ENCODE assay signal across 40 cellular contexts in genomic region chr12:16294589-16294988, GRCh38. TPM values are rescaled to one million over a fixed set of nuclear protein-coding genes. Genes with fewer than 3 reads are reported as not detected.
"Had no signal": no experiment of that assay in that cellular context is flagged by ENCODE, and none has a peak within 500 bp of the region (broad histone marks: within the 10 kb centered on the region; RNA-seq: fewer than 3 reads in every experiment).

No MANE protein-coding gene starts in this region.

- FAIRE-seq: astrocyte, bronchial epithelial cell had no signal

- H3K27ac ChIP-seq: adrenal gland, ascending aorta, body of pancreas, brain microvascular endothelial cell, breast epithelium, cardiac muscle cell had no signal

- H3K9me3 ChIP-seq: ascending aorta, body of pancreas, breast epithelium had no signal

- ATAC-seq: activated naive CD4-positive, alpha-beta T cell treated with anti-CD3 and anti-CD28 coated beads, Interleukin-2, amount 50 U/mL, for 72 hours; activated naive CD8-positive, alpha-beta T cell treated with anti-CD3 and anti-CD28 coated beads, Interleukin-2, amount 50 U/mL, for 24 hours; activated T-cell treated with anti-CD3 and anti-CD28 coated beads, Interleukin-2, amount 50 U/mL, for 4 hours; activated T-cell treated with anti-CD3 and anti-CD28 coated beads, Interleukin-2, amount 50 U/mL, for 72 hours; activated T-helper 17 cell treated with anti-CD3 and anti-CD28 coated beads, Interleukin-2, amount 50 U/mL, for 72 hours; body of pancreas had no signal

- DNase-seq: activated effector memory CD4-positive, alpha-beta T cell treated with anti-CD3 and anti-CD28 coated beads, Interleukin-2, amount 50 U/mL, for 16 hours; activated effector memory CD4-positive, alpha-beta T cell treated with Interleukin-2 at 50 U/mL for 16 hours; activated gamma-delta T cell; activated gamma-delta T cell treated with Interleukin-2 at 50 U/mL for 16 hours; activated naive CD4-positive, alpha-beta T cell; activated naive CD4-positive, alpha-beta T cell treated with anti-CD3 and anti-CD28 coated beads for 36 hours; activated naive CD4-positive, alpha-beta T cell treated with anti-CD3 and anti-CD28 coated beads, Interleukin-2, amount 10 ng/mL, durations not matched to agents 7 days and 5 days; activated naive CD4-positive, alpha-beta T cell treated with anti-CD3 and anti-CD28 coated beads, Interleukin-2, amount 50 U/mL, for 16 hours; activated naive CD4-positive, alpha-beta T cell treated with Interleukin-2 at 50 U/mL for 16 hours; activated naive CD8-positive, alpha-beta T cell treated with anti-CD3 and anti-CD28 coated beads for 36 hours; activated naive CD8-positive, alpha-beta T cell treated with anti-CD3 and anti-CD28 coated beads, Interleukin-2, amount 10 ng/mL, durations not matched to agents 7 days and 5 days; activated naive CD8-positive, alpha-beta T cell treated with anti-CD3 and anti-CD28 coated beads, Interleukin-2, amount 50 U/mL, for 24 hours; activated T-cell treated with anti-CD3 and anti-CD28 coated beads, Interleukin-2, amount 50 U/mL, for 1 hour; activated T-cell treated with anti-CD3 and anti-CD28 coated beads, Interleukin-2, amount 50 U/mL, for 24 hours; activated T-cell treated with anti-CD3 and anti-CD28 coated beads, Interleukin-2, amount 50 U/mL, for 4 hours; activated T-cell treated with anti-CD3 and anti-CD28 coated beads, Interleukin-2, amount 50 U/mL, for 48 hours; activated T-cell treated with anti-CD3 and anti-CD28 coated beads, Interleukin-2, amount 50 U/mL, for 72 hours; adrenal gland; amniotic stem cell; amygdala; anterior cingulate cortex; aorta; body of pancreas; brain microvascular endothelial cell; caudate nucleus; central memory CD4-positive, alpha-beta T cell; cerebellar nuclear complex had no signal

- H3K4me3 ChIP-seq: adrenal gland, ascending aorta, body of pancreas, breast epithelium, cardiac muscle cell had no signal

- H3K27me3 ChIP-seq: adrenal gland, ascending aorta, body of pancreas, brain microvascular endothelial cell, breast epithelium, cardiac muscle cell had no signal

- H3K4me1 ChIP-seq: adrenal gland, ascending aorta, body of pancreas, breast epithelium had no signal

- H3K36me3 ChIP-seq: adrenal gland, ascending aorta, brain microvascular endothelial cell, breast epithelium, cardiac muscle cell had no signal

RNA-seq across cellular contexts. Expression of gene SLC15A5, which starts 17.1 kb away (rescaled TPM):
- total RNA-seq: activated naive CD4-positive, alpha-beta T cell treated with anti-CD3 and anti-CD28 coated beads for 36 hours; activated naive CD4-positive, alpha-beta T cell treated with anti-CD3 and anti-CD28 coated beads, Interleukin-2, amount 50 U/mL, for 72 hours; activated naive CD8-positive, alpha-beta T cell treated with anti-CD3 and anti-CD28 coated beads for 36 hours; activated naive CD8-positive, alpha-beta T cell treated with anti-CD3 and anti-CD28 coated beads, Interleukin-2, amount 10 ng/mL, durations not matched to agents 7 days and 5 days; activated T-cell treated with anti-CD3 and anti-CD28 coated beads, Interleukin-2, amount 50 U/mL, for 4 hours; activated T-cell treated with anti-CD3 and anti-CD28 coated beads, Interleukin-2, amount 50 U/mL, for 72 hours; activated T-helper 1 cell treated with anti-CD3 and anti-CD28 coated beads, Interleukin-12 subunit alpha, Interleukin-12 subunit beta, Interleukin-2, Interleukin-4 antibody, amounts not matched to agents 30 ng/mL and 10 ng/mL and 1 ng/mL, durations not matched to agents 14 hours and 24 hours and 36 hours; activated T-helper 17 cell treated with anti-CD3 and anti-CD28 coated beads, Interleukin-2, amount 50 U/mL, for 72 hours; activated T-helper 2 cell treated with anti-CD3 and anti-CD28 coated beads, Interferon-gamma antibody, Interleukin-2, Interleukin-4, amounts not matched to agents 10 μg/mL and 5 μg/mL and 100 μg/mL, durations not matched to agents 14 hours and 24 hours and 36 hours; adrenal gland; aorta; ascending aorta; astrocyte; body of pancreas; breast epithelium; bronchial epithelial cell; cardiac muscle cell; cardiac septum; cerebellum; chondrocyte had no signal
- polyA plus RNA-seq: adipose tissue, adrenal gland, aorta, cardiac muscle cell had no signal

RNA-seq across cellular contexts. Expression of gene MGST1, which starts 52.9 kb away (rescaled TPM):
- total RNA-seq: activated naive CD4-positive, alpha-beta T cell treated with anti-CD3 and anti-CD28 coated beads for 36 hours; activated naive CD4-positive, alpha-beta T cell treated with anti-CD3 and anti-CD28 coated beads, Interleukin-2, amount 50 U/mL, for 72 hours; activated naive CD8-positive, alpha-beta T cell treated with anti-CD3 and anti-CD28 coated beads for 36 hours; activated T-cell treated with anti-CD3 and anti-CD28 coated beads, Interleukin-2, amount 50 U/mL, for 72 hours; activated T-helper 17 cell treated with anti-CD3 and anti-CD28 coated beads, Interleukin-2, amount 50 U/mL, for 72 hours had no signal
